In the genomic region with DNA sequence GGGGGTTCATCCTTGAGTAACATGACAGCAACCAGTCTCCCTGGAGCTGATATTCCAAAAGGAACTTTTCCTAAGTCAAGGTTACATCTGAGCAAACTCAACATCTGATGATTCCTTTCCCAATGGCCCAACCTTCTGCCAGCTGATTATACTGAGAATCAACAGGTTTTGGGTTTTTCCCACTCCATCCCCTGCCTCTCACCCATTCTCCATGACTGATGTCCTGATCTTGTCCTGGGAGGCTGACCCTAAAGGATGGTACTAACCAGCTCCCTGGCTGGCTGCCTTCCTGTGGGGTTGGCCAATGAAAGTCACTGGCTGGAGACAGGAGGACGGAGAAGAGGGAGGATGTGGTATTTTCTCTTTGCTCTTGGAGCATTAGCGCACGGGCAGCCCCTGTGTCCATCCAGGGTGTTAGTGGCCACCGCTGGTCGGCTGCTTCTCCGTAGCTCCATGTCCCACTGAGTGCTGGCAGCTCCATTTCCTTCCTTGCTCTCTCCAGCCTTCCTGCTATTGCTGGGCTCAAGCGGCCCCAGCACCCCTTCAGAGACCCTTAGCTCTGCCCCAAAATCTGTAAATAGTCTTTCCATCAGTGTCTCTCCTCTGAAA, we compare ENCODE assay signal across 27 cellular contexts.
DNase-seq lines count a peak whose midpoint lies in the region; TF ChIP-seq lines count a peak whose summit lies in the region.
"Had no signal": no experiment of that assay in that cellular context is flagged by ENCODE, and none has a peak within 500 bp of the region (broad histone marks: within the 10 kb centered on the region; RNA-seq: fewer than 3 reads in every experiment).

No MANE protein-coding gene starts in this region.

- no peak overlapping the region for H4K91ac ChIP-seq in neuronal stem cell (ENCODE audit: low read depth, low read length, poor library complexity)

- no peak overlapping the region for H3K4me3 Mint-ChIP-seq in MCF 10A (ENCODE audit: unreplicated experiment)
- H3K4me3 Mint-ChIP-seq in activated naive CD4-positive, alpha-beta T cell treated with anti-CD3 and anti-CD28 coated beads, Interleukin-2, amount 10 ng/mL, durations not matched to agents 7 days and 5 days, result no peak overlapping the region
- H3K4me3 Mint-ChIP-seq: CD14-positive monocyte; CD8-positive, alpha-beta memory T cell; IgD-negative memory B cell had no signal

- no CpG with 5 or more reads among the region's 7 CpGs for WGBS in neuronal stem cell (ENCODE audit: extremely low coverage in 2 of 2, insufficient read length in 2 of 2, insufficient replicate concordance in 1 of 2), 2 donors
- WGBS in hepatocyte (ENCODE audit: low lambda C conversion rate, missing lambda C conversion rate), result 96% methylated on average over 7 of the region's 7 CpGs

- H2AK5ac ChIP-seq in neuronal stem cell (ENCODE audit: low read depth, low read length), result peak overlapping the region; percentile 76

- H3K79me1 ChIP-seq in neuronal stem cell (ENCODE audit: low read depth, low read length), result no peaks in the 10 kb centered on the region

- intact Hi-C loops in MCF 10A (cut with micrococcal nuclease) (no loop called here), breast epithelium (cut with DNase I; ENCODE audit: low total_unique reads) (no loop called here)

- no peak overlapping the region for H3K27ac ChIP-seq in breast epithelium
- H3K27ac ChIP-seq in epithelial cell of prostate, result peak overlapping the region; percentile 83
- H3K27ac ChIP-seq in neuronal stem cell (replicated peaks; ENCODE audit: low read length), result no peak overlapping the region
- no peak overlapping the region for H3K27ac ChIP-seq in hepatocyte
- H3K27ac ChIP-seq: 22Rv1, KMS-11, Peyer's patch had no signal

- no peaks in the 10 kb centered on the region for H3K79me2 ChIP-seq in hepatocyte

- H3K36me3 Mint-ChIP-seq in MCF 10A (ENCODE audit: insufficient read depth, unreplicated experiment), result peaks cover 5% of the 10 kb centered on the region
- no peaks in the 10 kb centered on the region for H3K36me3 Mint-ChIP-seq in activated naive CD4-positive, alpha-beta T cell treated with anti-CD3 and anti-CD28 coated beads, Interleukin-2, amount 10 ng/mL, durations not matched to agents 7 days and 5 days
- H3K36me3 Mint-ChIP-seq: CD8-positive, alpha-beta memory T cell had no signal

- no peak for TF ChIP-seq POLR2A in breast epithelium (IDR thresholded peaks at IDR 0.05)

- no peak overlapping the region for H3K14ac ChIP-seq in neuronal stem cell (ENCODE audit: low read length)

- no peak overlapping the region for H3K9ac ChIP-seq in neuronal stem cell (ENCODE audit: low read depth, low read length, poor library complexity)
- H3K9ac ChIP-seq: KMS-11 had no signal

- no peaks in the 10 kb centered on the region for H3K9me3 Mint-ChIP-seq in MCF 10A (ENCODE audit: unreplicated experiment)
- no peaks in the 10 kb centered on the region for H3K9me3 Mint-ChIP-seq in activated naive CD4-positive, alpha-beta T cell treated with anti-CD3 and anti-CD28 coated beads, Interleukin-2, amount 10 ng/mL, durations not matched to agents 7 days and 5 days
- H3K9me3 Mint-ChIP-seq: CD8-positive, alpha-beta memory T cell had no signal

- H3K27me3 Mint-ChIP-seq in MCF 10A (ENCODE audit: insufficient read depth, unreplicated experiment), result no peaks in the 10 kb centered on the region
- peaks cover 23% of the 10 kb centered on the region for H3K27me3 Mint-ChIP-seq in activated naive CD4-positive, alpha-beta T cell treated with anti-CD3 and anti-CD28 coated beads, Interleukin-2, amount 10 ng/mL, durations not matched to agents 7 days and 5 days

- CTCF ChIA-PET in MCF 10A (lab: Yijun Ruan, JAX), result interaction anchor here (0.6 to 0.7 kb wide), 3 partner anchors 155 to 284 kb away, joined by 3 to 6 read pairs (median 3); no protein-coding TSS in a partner anchor
- CTCF ChIA-PET in activated naive CD4-positive, alpha-beta T cell treated with anti-CD3 and anti-CD28 coated beads, Interleukin-2, amount 10 ng/mL, durations not matched to agents 7 days and 5 days (lab: Charles Lee), result no interaction called here

- H3K9me3 ChIP-seq in breast epithelium (no peaks in the 10 kb centered on the region), neuronal stem cell (replicated peaks in 1 of 2; ENCODE audit: control insufficient read depth in 2 of 2, insufficient read depth in 1 of 2, low read depth in 1 of 2, low read length in 2 of 2) (peaks cover 1 to 3% of the 10 kb centered on the region in 2 donors), hepatocyte (ENCODE audit: low read depth) (no peaks in the 10 kb centered on the region)
- H3K9me3 ChIP-seq: BE2C, HAP-1, Peyer's patch had no signal

- H3K4me2 ChIP-seq in neuronal stem cell (ENCODE audit: insufficient read depth, low read length, poor library complexity, severe bottlenecking) (no peak overlapping the region), hepatocyte (no peak overlapping the region)
- H3K4me2 ChIP-seq: KMS-11 had no signal

- H3K27me3 ChIP-seq in breast epithelium (no peaks in the 10 kb centered on the region), neuronal stem cell (ENCODE audit: control insufficient read depth in 3 of 3, insufficient read depth in 3 of 3, low read depth in 1 of 3, low read length in 3 of 3) (no peaks in the 10 kb centered on the region), hepatocyte (no peaks in the 10 kb centered on the region)
- H3K27me3 ChIP-seq: BE2C, Peyer's patch had no signal

- H3K4me1 ChIP-seq in breast epithelium (peaks cover 0 to 8% of the 10 kb centered on the region in 2 donors), neuronal stem cell (ENCODE audit: control insufficient read depth in 2 of 2, insufficient read depth in 1 of 2, low read depth in 1 of 2, low read length in 2 of 2) (peaks cover 8 to 10% of the 10 kb centered on the region in 2 donors), hepatocyte (ENCODE audit: insufficient read depth) (peaks cover 15% of the 10 kb centered on the region)
- H3K4me1 ChIP-seq: BE2C, HAP-1 had no signal

- no peaks in the 10 kb centered on the region for H3K36me3 ChIP-seq in breast epithelium
- no peaks in the 10 kb centered on the region for H3K36me3 ChIP-seq in neuronal stem cell (replicated peaks in 1 of 2; ENCODE audit: control insufficient read depth in 2 of 2, insufficient read depth in 2 of 2, low read length in 2 of 2)
- no peaks in the 10 kb centered on the region for H3K36me3 ChIP-seq in hepatocyte (replicated peaks; ENCODE audit: insufficient read depth, low read depth)
- H3K36me3 ChIP-seq: BE2C, HAP-1, Peyer's patch had no signal

- POLR2A ChIA-PET in MCF 10A (lab: Yijun Ruan, JAX), result interaction anchor here (1.5 to 3.9 kb wide), 5 partner anchors 10 to 305 kb away, joined by 5 to 38 read pairs (median 7); no protein-coding TSS in a partner anchor

- TF ChIP-seq CTCF in MCF 10A (IDR thresholded peaks at IDR 0.05; ENCODE audit: unreplicated experiment), result no peak
- no peak for TF ChIP-seq CTCF in breast epithelium (IDR thresholded peaks at IDR 0.05)
- no peak for TF ChIP-seq CTCF in hepatocyte (IDR thresholded peaks at IDR 0.05; ENCODE audit: poor library complexity)

- H3K4me1 Mint-ChIP-seq in MCF 10A (ENCODE audit: insufficient read depth, unreplicated experiment), result peaks cover 31% of the 10 kb centered on the region
- H3K4me1 Mint-ChIP-seq in activated naive CD4-positive, alpha-beta T cell treated with anti-CD3 and anti-CD28 coated beads, Interleukin-2, amount 10 ng/mL, durations not matched to agents 7 days and 5 days, result peaks cover under 1% of the 10 kb centered on the region

- H4K20me1 ChIP-seq in hepatocyte (ENCODE audit: insufficient read depth, poor library complexity, severe bottlenecking), result no peaks in the 10 kb centered on the region

- H3K27ac Mint-ChIP-seq in MCF 10A (ENCODE audit: low read depth, unreplicated experiment), result peak overlapping the region; percentile 3
- no peak overlapping the region for H3K27ac Mint-ChIP-seq in activated naive CD4-positive, alpha-beta T cell treated with anti-CD3 and anti-CD28 coated beads, Interleukin-2, amount 10 ng/mL, durations not matched to agents 7 days and 5 days
- H3K27ac Mint-ChIP-seq: CD8-positive, alpha-beta memory T cell had no signal

- H2BK120ac ChIP-seq in neuronal stem cell (ENCODE audit: low read depth, low read length), result no peak overlapping the region

- H2BK5ac ChIP-seq in neuronal stem cell (ENCODE audit: low read length), result no peak overlapping the region

- H2BK12ac ChIP-seq in neuronal stem cell (ENCODE audit: low read length), result peak overlapping the region; percentile 42

- H3K4ac ChIP-seq in neuronal stem cell (ENCODE audit: low read length), result no peak overlapping the region

- H4K8ac ChIP-seq in neuronal stem cell (ENCODE audit: low read depth, low read length), result no peak overlapping the region

- BruUV-seq in MCF 10A (replicated peaks; lab: Mats Ljungman, UMichigan), result no TSS peak

- H3K23ac ChIP-seq in neuronal stem cell (ENCODE audit: low read depth, low read length, poor library complexity), result no peak overlapping the region

- H2BK15ac ChIP-seq in neuronal stem cell (ENCODE audit: low read length), result peak overlapping the region; percentile 31

- H3K4me3 ChIP-seq in breast epithelium, result no peak overlapping the region
- no peak overlapping the region for H3K4me3 ChIP-seq in neuronal stem cell (ENCODE audit: low read length in 2 of 2)
- no peak overlapping the region for H3K4me3 ChIP-seq in hepatocyte
- H3K4me3 ChIP-seq: HAP-1, Peyer's patch had no signal

- H3K18ac ChIP-seq in neuronal stem cell (ENCODE audit: low read length), result peak overlapping the region; percentile 7

- H2AFZ ChIP-seq in neuronal stem cell (ENCODE audit: low read length) (no peak overlapping the region), hepatocyte (no peak overlapping the region)

- H3K9me2 ChIP-seq in hepatocyte (replicated peaks; ENCODE audit: insufficient read depth), result no peaks in the 10 kb centered on the region

- DNase-seq in MCF 10A (ENCODE audit: unreplicated experiment) (no peak), breast epithelium (ENCODE audit: low spot score in 2 of 2) (no peak), epithelial cell of prostate (ENCODE audit: low read depth, low spot score) (no peak), neuronal stem cell (ENCODE audit: low spot score) (no peak), hepatocyte (ENCODE audit: low spot score) (no peak), dermis blood vessel endothelial cell (no peak)
- no peak for DNase-seq in activated naive CD4-positive, alpha-beta T cell treated with anti-CD3 and anti-CD28 coated beads, Interleukin-2, amount 10 ng/mL, durations not matched to agents 7 days and 5 days
- DNase-seq: ACHN; BE2C; CD8-positive, alpha-beta memory T cell; DMS 273 treated with DMSO at 0.1 percent for 48 hours; DMS79 treated with DMSO at 0.1 percent for 48 hours; GF-D8; GOT3; NCI-H1048; NCI-H1417 treated with DMSO at 0.1 percent for 48 hours; NCI-H1694 treated with DMSO at 0.1 percent for 48 hours; NCI-H2081; NCI-H2227 treated with DMSO at 0.1 percent for 48 hours; NCI-H526 treated with DMSO at 0.1 percent for 48 hours; SHP77 treated with DMSO at 0.1 percent for 48 hours had no signal
